ENCODE assay signal across 19 cellular contexts in genomic region chr2:19484736-19485135, GRCh38.
DNase-seq lines count a peak whose midpoint lies in the region; ATAC-seq, FAIRE-seq and TF ChIP-seq lines count a peak whose summit lies in the region.
"Had no signal": no experiment of that assay in that cellular context is flagged by ENCODE, and none has a peak within 500 bp of the region (broad histone marks: within the 10 kb centered on the region; RNA-seq: fewer than 3 reads in every experiment).

No MANE protein-coding gene starts in this region.

- H3K9me3 ChIP-seq in OCI-LY7 (ENCODE audit: low read length) (no peaks in the 10 kb centered on the region), psoas muscle (no peaks in the 10 kb centered on the region)
- H3K9me3 ChIP-seq: esophagus muscularis mucosa, heart left ventricle had no signal

- no peaks in the 10 kb centered on the region for H4K20me1 ChIP-seq in OCI-LY7 (ENCODE audit: insufficient read depth, low read length)

- H3K27me3 ChIP-seq in psoas muscle (ENCODE audit: insufficient read depth in 3 of 3, low read length in 2 of 3) = no peaks in the 10 kb centered on the region
- H3K27me3 ChIP-seq: esophagus muscularis mucosa, heart left ventricle had no signal

- no peak for DNase-seq in GM19239 (ENCODE audit: insufficient read length, low spot score)
- peak; percentile 14 for DNase-seq in OCI-LY7 (ENCODE audit: low spot score)
- no peak for DNase-seq in NCI-H2196 (lab: John Stamatoyannopoulos, UW; ENCODE audit: unreplicated experiment)
- no peak for DNase-seq in globus pallidus (ENCODE audit: low spot score)
- DNase-seq in psoas muscle = no peak
- DNase-seq: amniotic stem cell; COR-L47; effector CD4-positive, alpha-beta T cell; heart left ventricle; naive thymus-derived CD4-positive, alpha-beta T cell; NCI-H1105 treated with DMSO at 0.1 percent for 48 hours; stimulated activated CD4-positive, alpha-beta T cell treated with anti-CD3 and anti-CD28 coated beads, Interleukin-4, amount 100 ng/mL, for 24 hours had no signal

- H3K4me1 ChIP-seq in OCI-LY7 (ENCODE audit: insufficient read depth, low read length, poor library complexity, severe bottlenecking) (peaks cover 7% of the 10 kb centered on the region), psoas muscle (no peaks in the 10 kb centered on the region)
- H3K4me1 ChIP-seq: parathyroid adenoma had no signal

- POLR2A ChIA-PET in OCI-LY7 (lab: Charles Lee) = no interaction called here

- FAIRE-seq in GM19239 (lab: Jason Lieb, UNC) = peak; percentile 11
- FAIRE-seq: H1 had no signal

- intact Hi-C loops in OCI-LY7 (cut with micrococcal nuclease; ENCODE audit: unreplicated experiment) = no loop called here
- intact Hi-C loops in psoas muscle (cut with DNase I) = no loop called here

- 92 to 94% (median 94%) methylated on average over 1 of the region's 1 CpG for WGBS in psoas muscle, 3 donors

- ATAC-seq in GM21723 (IDR thresholded peaks at IDR 0.05; ENCODE audit: unreplicated experiment) (peak; percentile 66), HG03095 (IDR thresholded peaks at IDR 0.05; ENCODE audit: unreplicated experiment) (peak; percentile 49), psoas muscle (no peak)
- ATAC-seq: activated CD4-positive, CD25-positive, alpha-beta regulatory T cell treated with anti-CD3 and anti-CD28 coated beads, Interleukin-2, amount 50 U/mL, for 24 hours; heart left ventricle; naive thymus-derived CD4-positive, alpha-beta T cell; Panc1 had no signal

- H3K27ac ChIP-seq in OCI-LY7 (ENCODE audit: low read depth, low read length, poor library complexity, severe bottlenecking) (no peak overlapping the region), psoas muscle (no peak overlapping the region)
- H3K27ac ChIP-seq: esophagus muscularis mucosa, heart left ventricle, parathyroid adenoma had no signal

- no peak for TF ChIP-seq CTCF in OCI-LY7 (conservative IDR thresholded peaks at IDR 0.05; ENCODE audit: low read length)
- no peak for TF ChIP-seq CTCF in psoas muscle (IDR thresholded peaks at IDR 0.05)

- no peak overlapping the region for H3K4me3 ChIP-seq in OCI-LY7 (ENCODE audit: low read depth, low read length, poor library complexity, severe bottlenecking)
- no peak overlapping the region for H3K4me3 ChIP-seq in psoas muscle
- H3K4me3 ChIP-seq: esophagus muscularis mucosa, heart left ventricle had no signal

- H3K9me2 ChIP-seq in OCI-LY7 (ENCODE audit: insufficient read depth, low read length) = no peaks in the 10 kb centered on the region

- no peaks in the 10 kb centered on the region for H3K79me2 ChIP-seq in OCI-LY7 (ENCODE audit: insufficient read depth, low read depth, low read length)
- H3K79me2 ChIP-seq: parathyroid adenoma had no signal

- BruUV-seq in OCI-LY7 (replicated peaks; lab: Mats Ljungman, UMichigan) = no TSS peak

- H3K36me3 ChIP-seq in OCI-LY7 (ENCODE audit: insufficient read depth, low read length) (no peaks in the 10 kb centered on the region), psoas muscle (ENCODE audit: insufficient read depth in 1 of 2, low read depth in 1 of 2) (no peaks in the 10 kb centered on the region)
- H3K36me3 ChIP-seq: esophagus muscularis mucosa, heart left ventricle had no signal

- H3K4me2 ChIP-seq in OCI-LY7 (ENCODE audit: low read length) = no peak overlapping the region

- CTCF ChIA-PET in OCI-LY7 (lab: Charles Lee; ENCODE audit: unreplicated experiment) = no interaction called here

- no peak overlapping the region for H2AFZ ChIP-seq in OCI-LY7 (ENCODE audit: low read length)
- H2AFZ ChIP-seq: parathyroid adenoma had no signal

Comparison
In these comparisons a context has a peak if more than half of its experiments do, and no peak if none do; other contexts are left out.
1. ATAC-seq: peak in GM21723 (single experiment) and HG03095 (single experiment); none in psoas muscle (0 of 4).